ENCODE assay signal across 9 cellular contexts in the genomic region with DNA sequence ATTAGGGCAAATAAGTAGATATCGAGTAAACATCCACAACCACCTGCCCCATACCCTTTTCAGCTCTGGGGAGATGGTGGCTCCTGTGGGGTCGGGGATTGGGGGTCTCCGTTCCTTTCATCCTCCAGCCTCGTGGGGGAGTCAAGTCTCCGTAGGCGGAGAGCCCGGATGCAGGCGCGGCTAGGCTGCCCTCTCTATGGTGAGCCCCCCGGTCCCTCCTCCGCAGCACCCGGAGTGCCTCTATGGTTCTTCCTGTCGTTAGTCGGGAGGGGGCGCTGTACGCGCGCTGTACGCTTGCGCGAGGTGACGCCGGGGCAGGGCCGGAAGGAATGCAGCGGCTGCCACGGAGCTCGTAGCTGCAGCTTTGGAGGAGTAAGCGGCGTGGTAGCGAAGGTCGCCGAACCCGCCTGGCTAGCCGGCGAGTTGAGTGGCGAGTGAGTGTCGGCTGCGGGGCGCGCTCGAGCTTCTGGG. TPM values are rescaled to one million over a fixed set of nuclear protein-coding genes. Genes with fewer than 3 reads are reported as not detected.
DNase-seq lines count a peak whose midpoint lies in the region; ATAC-seq, FAIRE-seq and TF ChIP-seq lines count a peak whose summit lies in the region.
"Had no signal": no experiment of that assay in that cellular context is flagged by ENCODE, and none has a peak within 500 bp of the region (broad histone marks: within the 10 kb centered on the region; RNA-seq: fewer than 3 reads in every experiment).

No MANE protein-coding gene starts in this region.

- no peaks in the 10 kb centered on the region for H3K9me3 ChIP-seq in smooth muscle cell (replicated peaks; ENCODE audit: low read depth)

- ATAC-seq in GM18867 (IDR thresholded peaks at IDR 0.05; ENCODE audit: unreplicated experiment): peak; percentile 93
- peak; percentile 90 for ATAC-seq in HG03097 (IDR thresholded peaks at IDR 0.05; ENCODE audit: low FRiP score, unreplicated experiment)

- H2AFZ ChIP-seq in smooth muscle cell (ENCODE audit: low read depth): peak overlapping the region; percentile 89

- peak overlapping the region; percentile 87 for H3K9ac ChIP-seq in smooth muscle cell (ENCODE audit: low read depth)

- FAIRE-seq in bronchial epithelial cell (lab: Jason Lieb, UNC): no peak
- FAIRE-seq: TTC549 had no signal

- peak; percentile 85 for DNase-seq in AG08395 (ENCODE audit: low spot score)
- DNase-seq in NCI-H2171 (lab: John Stamatoyannopoulos, UW): peak; percentile 92
- DNase-seq in bronchial epithelial cell (ENCODE audit: low read depth): peak; percentile 77
- peak; percentile 87 for DNase-seq in iPS-NIHi7 (ENCODE audit: extremely low spot score)
- peak; percentile 74 for DNase-seq in smooth muscle cell (lab: John Stamatoyannopoulos, UW; ENCODE audit: unreplicated experiment)

- H3K27me3 ChIP-seq in bronchial epithelial cell (ENCODE audit: control insufficient read depth, insufficient read depth, low read length): no peaks in the 10 kb centered on the region
- H3K27me3 ChIP-seq in smooth muscle cell (ENCODE audit: low read depth): no peaks in the 10 kb centered on the region

- peaks cover 43% of the 10 kb centered on the region for H4K20me1 ChIP-seq in smooth muscle cell (ENCODE audit: low read depth)

- peak; percentile 83 for TF ChIP-seq CTCF in WI38 (IDR thresholded peaks at IDR 0.05; ENCODE audit: low read depth, low read length)
- peak; percentile 90 for TF ChIP-seq CTCF in bronchial epithelial cell (IDR thresholded peaks at IDR 0.05; ENCODE audit: insufficient read depth, low read length, severe bottlenecking)
- TF ChIP-seq CTCF in smooth muscle cell (IDR thresholded peaks at IDR 0.05; ENCODE audit: borderline replicate concordance, insufficient read depth, poor library complexity, severe bottlenecking): peak; percentile 69

- H3K36me3 ChIP-seq in bronchial epithelial cell (ENCODE audit: control insufficient read depth, insufficient read depth, low read length) (peaks cover 4% of the 10 kb centered on the region), smooth muscle cell (ENCODE audit: low read depth) (peaks cover 7% of the 10 kb centered on the region)

- H3K4me3 ChIP-seq in WI38 (ENCODE audit: low read depth, low read length): peak overlapping the region; percentile 83
- peak overlapping the region; percentile 81 for H3K4me3 ChIP-seq in bronchial epithelial cell (ENCODE audit: low read depth, low read length)
- H3K4me3 ChIP-seq in smooth muscle cell: peak overlapping the region; percentile 93

- H3F3A ChIP-seq in smooth muscle cell (ENCODE audit: low read depth): no peaks in the 10 kb centered on the region

- H3K79me2 ChIP-seq in smooth muscle cell (ENCODE audit: low read depth): peaks cover 45% of the 10 kb centered on the region

- H3K27ac ChIP-seq in smooth muscle cell (ENCODE audit: low read depth): peak overlapping the region; percentile 74

- no peaks in the 10 kb centered on the region for H3K4me1 ChIP-seq in smooth muscle cell (ENCODE audit: low read depth)

- H3K4me2 ChIP-seq in smooth muscle cell: peak overlapping the region; percentile 98

- 6% methylated on average over 31 of the region's 41 CpGs for WGBS in smooth muscle cell (ENCODE audit: low lambda C conversion rate)

RNA-seq across cellular contexts. Expression of gene MMD2, which starts 14.8 kb away (rescaled TPM):
- total RNA-seq in bronchial epithelial cell (not detected in 2 replicates), smooth muscle cell (not detected in 2 replicates)
- polyA plus RNA-seq in smooth muscle cell: not detected in 2 replicates

Comparison
In these comparisons a context has a peak if more than half of its experiments do, and no peak if none do; other contexts are left out.
1. Peak in every context shown above with its lines: DNase-seq, ATAC-seq, H3K4me3 ChIP-seq and H3K27ac ChIP-seq.